In the genomic region with DNA sequence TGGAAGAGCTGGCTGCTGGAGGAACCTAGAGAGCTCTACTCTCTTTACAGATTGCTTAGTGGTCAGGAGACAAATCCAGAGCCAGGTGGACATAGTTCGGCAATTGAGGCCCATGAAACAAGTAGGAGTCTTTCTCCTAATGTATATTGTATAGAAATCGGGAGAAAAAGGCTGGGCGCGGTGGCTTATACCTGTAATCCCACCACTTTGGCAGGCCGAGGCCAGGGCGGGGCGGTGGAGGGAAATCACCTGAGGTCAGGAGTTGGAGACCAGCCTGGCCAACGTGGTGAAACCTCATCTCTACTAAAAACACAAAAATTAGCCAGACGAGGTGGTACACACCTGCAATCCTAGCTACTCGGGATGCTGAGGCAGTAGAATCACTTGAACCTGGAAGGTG, we compare ENCODE assay signal across 6 cellular contexts.
"Had no signal": no experiment of that assay in that cellular context is flagged by ENCODE, and none has a peak within 500 bp of the region (broad histone marks: within the 10 kb centered on the region; RNA-seq: fewer than 3 reads in every experiment).

No MANE protein-coding gene starts in this region.

- ATAC-seq: GM23338 had no signal

- H3K4me3 Mint-ChIP-seq: GM23338, H9 had no signal

- H3K4me2 ChIP-seq: GM23338 had no signal

- DNase-seq: H9, HCEC 1CT, KBM-7 had no signal

- H3K4me3 ChIP-seq: GM23338 had no signal

- H3K27ac ChIP-seq: HL-60 had no signal

- H2AFZ ChIP-seq: GM23338 had no signal

- H3K27ac Mint-ChIP-seq: GM23338, IgD-negative memory B cell had no signal

- H3K4me1 Mint-ChIP-seq: GM23338, IgD-negative memory B cell had no signal

- H3K27me3 Mint-ChIP-seq: IgD-negative memory B cell had no signal
